15 cellular contexts compared by ENCODE assay signal in genomic region chrX:101602077-101602476, GRCh38. TPM values are rescaled to one million over a fixed set of nuclear protein-coding genes. Genes with fewer than 3 reads are reported as not detected.
DNase-seq lines count a peak whose midpoint lies in the region; ATAC-seq and TF ChIP-seq lines count a peak whose summit lies in the region.
"Had no signal": no experiment of that assay in that cellular context is flagged by ENCODE, and none has a peak within 500 bp of the region (broad histone marks: within the 10 kb centered on the region; RNA-seq: fewer than 3 reads in every experiment).

No MANE protein-coding gene starts in this region.

- H3K9me3 ChIP-seq in SK-N-MC (ENCODE audit: low read depth, low read length) = no peaks in the 10 kb centered on the region
- H3K9me3 ChIP-seq in fibroblast of lung (ENCODE audit: control insufficient read depth, insufficient read depth, low read depth, low read length) = no peaks in the 10 kb centered on the region
- no peaks in the 10 kb centered on the region for H3K9me3 ChIP-seq in osteoblast (ENCODE audit: low read depth, low read length)

- H3K4me1 ChIP-seq in fibroblast of lung (ENCODE audit: control insufficient read depth, extremely low read depth, insufficient read depth, low read length) = no peaks in the 10 kb centered on the region
- no peaks in the 10 kb centered on the region for H3K4me1 ChIP-seq in osteoblast (ENCODE audit: insufficient read depth, low read length)

- no peak overlapping the region for H2AFZ ChIP-seq in fibroblast of lung (ENCODE audit: low read length)
- H2AFZ ChIP-seq in osteoblast (ENCODE audit: low read length) = no peak overlapping the region

- ATAC-seq in effector memory CD8-positive, alpha-beta T cell (replicated peaks) = no peak
- ATAC-seq: PC-3 had no signal

- H4K20me1 ChIP-seq in fibroblast of lung (ENCODE audit: control insufficient read depth, extremely low read depth, insufficient read depth, low read length) = no peaks in the 10 kb centered on the region
- no peaks in the 10 kb centered on the region for H4K20me1 ChIP-seq in osteoblast (ENCODE audit: insufficient read depth, low read length)

- TF ChIP-seq CTCF in fibroblast of lung (conservative IDR thresholded peaks at IDR 0.05 in 1 of 2, IDR thresholded peaks at IDR 0.05 in 1 of 2; ENCODE audit: low read depth in 1 of 2, low read length in 2 of 2) (no peak), osteoblast (IDR thresholded peaks at IDR 0.05; ENCODE audit: extremely low read depth, low read depth, low read length) (no peak)

- H3K4me3 ChIP-seq in SK-N-MC = peak overlapping the region; percentile 45
- H3K4me3 ChIP-seq in fibroblast of lung (replicated peaks in 1 of 4; ENCODE audit: control extremely low read depth in 1 of 4, insufficient read depth in 1 of 4, low read depth in 3 of 4, low read length in 4 of 4) = no peak overlapping the region
- no peak overlapping the region for H3K4me3 ChIP-seq in osteoblast (ENCODE audit: insufficient read depth, low read length)

- H3K27me3 Mint-ChIP-seq in effector memory CD8-positive, alpha-beta T cell = peaks cover 2 to 3% of the 10 kb centered on the region in 2 donors

- H3K27me3 ChIP-seq in fibroblast of lung (ENCODE audit: control insufficient read depth, insufficient read depth, low read length) (peaks cover 2% of the 10 kb centered on the region), osteoblast (ENCODE audit: insufficient read depth, low read length) (peaks cover 4% of the 10 kb centered on the region)

- H3K36me3 Mint-ChIP-seq in effector memory CD8-positive, alpha-beta T cell (ENCODE audit: insufficient read depth) = no peaks in the 10 kb centered on the region
- H3K36me3 Mint-ChIP-seq: CD14-positive monocyte had no signal

- H3K36me3 ChIP-seq in SK-N-MC (ENCODE audit: insufficient read depth, low read length) (no peaks in the 10 kb centered on the region), fibroblast of lung (ENCODE audit: control insufficient read depth, insufficient read depth, low read length) (no peaks in the 10 kb centered on the region), osteoblast (ENCODE audit: insufficient read depth, low read length) (no peaks in the 10 kb centered on the region)

- H3K4me1 Mint-ChIP-seq in effector memory CD8-positive, alpha-beta T cell (ENCODE audit: low read depth in 2 of 2) = no peaks in the 10 kb centered on the region
- H3K4me1 Mint-ChIP-seq: CD14-positive monocyte had no signal

- H3K79me2 ChIP-seq in fibroblast of lung (ENCODE audit: control insufficient read depth, insufficient read depth, low read length) (no peaks in the 10 kb centered on the region), osteoblast (ENCODE audit: insufficient read depth, low read length) (no peaks in the 10 kb centered on the region)

- H3K9ac ChIP-seq in SK-N-MC (ENCODE audit: insufficient read length) (no peak overlapping the region), fibroblast of lung (ENCODE audit: insufficient read depth, low read length) (no peak overlapping the region)

- H3K27ac ChIP-seq in SK-N-MC (peak overlapping the region; percentile 73; the same call in 1 of the 2 replicates), fibroblast of lung (ENCODE audit: insufficient read depth, low read length) (no peak overlapping the region), osteoblast (ENCODE audit: low read depth, low read length) (no peak overlapping the region)
- H3K27ac ChIP-seq: HL-60 had no signal

- DNase-seq in EL = peak; percentile 10
- no peak for DNase-seq in SK-N-MC (ENCODE audit: low read depth, low spot score)
- DNase-seq in fibroblast of lung (ENCODE audit: low read depth in 2 of 2) = peak; percentile 19 to 78
- DNase-seq in osteoblast (ENCODE audit: insufficient read length, low spot score, missing footprints) = peak; percentile 52
- DNase-seq in effector memory CD8-positive, alpha-beta T cell = no peak
- no peak for DNase-seq in activated naive CD4-positive, alpha-beta T cell (lab: John Stamatoyannopoulos, UW)
- DNase-seq in NCI-H2196 (lab: John Stamatoyannopoulos, UW; ENCODE audit: unreplicated experiment) = no peak
- no peak for DNase-seq in NOMO-1 (lab: John Stamatoyannopoulos, UW; ENCODE audit: unreplicated experiment in 2 of 2)
- DNase-seq: COR-L47, KBM-7, NCI-H146, NCI-H226, PC-3 had no signal

- H3K9me3 Mint-ChIP-seq in effector memory CD8-positive, alpha-beta T cell = no peaks in the 10 kb centered on the region
- H3K9me3 Mint-ChIP-seq: CD14-positive monocyte had no signal

- no peak overlapping the region for H3K4me3 Mint-ChIP-seq in effector memory CD8-positive, alpha-beta T cell
- H3K4me3 Mint-ChIP-seq: CD14-positive monocyte had no signal

- H3K4me2 ChIP-seq in fibroblast of lung (ENCODE audit: extremely low read depth, insufficient read depth, low read length) (no peak overlapping the region), osteoblast (ENCODE audit: insufficient read depth, low read length) (no peak overlapping the region)

- H3K27ac Mint-ChIP-seq in effector memory CD8-positive, alpha-beta T cell = no peak overlapping the region
- H3K27ac Mint-ChIP-seq: CD14-positive monocyte had no signal

RNA-seq across cellular contexts. Expression of gene ARMCX6, which starts 15.7 kb away (rescaled TPM):
- total RNA-seq in fibroblast of lung (24.1 and 32.9 TPM in 2 replicates), osteoblast (31.8 and 35.1 TPM in 2 replicates)
- 93.4 and 94.6 TPM in 2 replicates for polyA plus RNA-seq in fibroblast of lung
- 72.7 and 78.9 TPM in 2 replicates for polyA plus RNA-seq in fibroblast of lung (2012)
- polyA minus RNA-seq in fibroblast of lung (ENCODE audit: low replicate concordance) = 14.0 and 19.0 TPM in 2 replicates

RNA-seq across cellular contexts. Expression of gene ARMCX3, which starts 20.9 kb away (rescaled TPM):
- total RNA-seq in fibroblast of lung = 76.5 and 96.3 TPM in 2 replicates
- polyA plus RNA-seq in fibroblast of lung = 52.1 and 91.3 TPM in 2 replicates
- polyA plus RNA-seq in fibroblast of lung (2012) = 53.7 and 87.5 TPM in 2 replicates
- 14.2 and 69.2 TPM in 2 replicates for polyA minus RNA-seq in fibroblast of lung (ENCODE audit: low replicate concordance)
- 73.5 and 79.3 TPM in 2 replicates for total RNA-seq in osteoblast

RNA-seq across cellular contexts. Expression of gene ARMCX1, which starts 51.7 kb away (rescaled TPM):
- 70.4 and 79.4 TPM in 2 replicates for total RNA-seq in fibroblast of lung
- 46.7 and 53.0 TPM in 2 replicates for polyA plus RNA-seq in fibroblast of lung
- polyA plus RNA-seq in fibroblast of lung (2012) = 36.8 and 39.2 TPM in 2 replicates
- 6.8 and 9.6 TPM in 2 replicates for polyA minus RNA-seq in fibroblast of lung (ENCODE audit: low replicate concordance)
- 67.7 and 70.1 TPM in 2 replicates for total RNA-seq in osteoblast
- total RNA-seq: PC-3 had no signal

RNA-seq across cellular contexts. Expression of gene ARMCX2, which starts 57.6 kb away (rescaled TPM):
- total RNA-seq in fibroblast of lung (73.7 and 107 TPM in 2 replicates), osteoblast (87.2 and 89.6 TPM in 2 replicates)
- polyA plus RNA-seq in fibroblast of lung = 43.2 and 66.2 TPM in 2 replicates
- polyA plus RNA-seq in fibroblast of lung (2012) = 56.2 and 80.9 TPM in 2 replicates
- polyA minus RNA-seq in fibroblast of lung (ENCODE audit: low replicate concordance) = 39.8 and 52.9 TPM in 2 replicates

Comparison
In these comparisons a context has a peak if more than half of its experiments do, and no peak if none do; other contexts are left out.
1. DNase-seq: peak in EL (single experiment), fibroblast of lung (2 of 2) and osteoblast (single experiment); none in SK-N-MC (single experiment), effector memory CD8-positive, alpha-beta T cell (0 of 3), activated naive CD4-positive, alpha-beta T cell (0 of 4), NCI-H2196 (single experiment) and NOMO-1 (0 of 2).